In genomic region chr10:47455350-47456095, GRCh38 we compare ENCODE assay signal across 11 cellular contexts. TPM values are rescaled to one million over a fixed set of nuclear protein-coding genes. Genes with fewer than 3 reads are reported as not detected.
"Had no signal": no experiment of that assay in that cellular context is flagged by ENCODE, and none has a peak within 500 bp of the region (broad histone marks: within the 10 kb centered on the region; RNA-seq: fewer than 3 reads in every experiment).

No MANE protein-coding gene starts in this region.

RNA-seq across cellular contexts. Expression of gene ANXA8, which starts 28.4 kb away (rescaled TPM):
- total RNA-seq: activated CD4-positive, alpha-beta T cell treated with anti-CD3 and anti-CD28 coated beads for 36 hours; activated CD8-positive, alpha-beta T cell treated with anti-CD3 and anti-CD28 coated beads for 36 hours; activated T-helper 1 cell treated with anti-CD3 and anti-CD28 coated beads, Interleukin-12 subunit alpha, Interleukin-12 subunit beta, Interleukin-2, Interleukin-4 antibody, amounts not matched to agents 30 ng/mL and 10 ng/mL and 1 ng/mL, durations not matched to agents 14 hours and 24 hours and 36 hours; LHCN-M2; NCI-H460; OCI-LY7; T-cell had no signal

RNA-seq across cellular contexts. Expression of gene FAM25G, which starts 36.0 kb away (rescaled TPM):
- total RNA-seq: activated CD4-positive, alpha-beta T cell treated with anti-CD3 and anti-CD28 coated beads for 36 hours; activated CD8-positive, alpha-beta T cell treated with anti-CD3 and anti-CD28 coated beads for 36 hours; activated T-helper 1 cell treated with anti-CD3 and anti-CD28 coated beads, Interleukin-12 subunit alpha, Interleukin-12 subunit beta, Interleukin-2, Interleukin-4 antibody, amounts not matched to agents 30 ng/mL and 10 ng/mL and 1 ng/mL, durations not matched to agents 14 hours and 24 hours and 36 hours; aorta; breast epithelium; LHCN-M2; M059J; NCI-H460; OCI-LY7; RPMI7951; T-cell had no signal
- polyA plus RNA-seq: aorta had no signal
